ENCODE assay signal across 30 cellular contexts in the genomic region with DNA sequence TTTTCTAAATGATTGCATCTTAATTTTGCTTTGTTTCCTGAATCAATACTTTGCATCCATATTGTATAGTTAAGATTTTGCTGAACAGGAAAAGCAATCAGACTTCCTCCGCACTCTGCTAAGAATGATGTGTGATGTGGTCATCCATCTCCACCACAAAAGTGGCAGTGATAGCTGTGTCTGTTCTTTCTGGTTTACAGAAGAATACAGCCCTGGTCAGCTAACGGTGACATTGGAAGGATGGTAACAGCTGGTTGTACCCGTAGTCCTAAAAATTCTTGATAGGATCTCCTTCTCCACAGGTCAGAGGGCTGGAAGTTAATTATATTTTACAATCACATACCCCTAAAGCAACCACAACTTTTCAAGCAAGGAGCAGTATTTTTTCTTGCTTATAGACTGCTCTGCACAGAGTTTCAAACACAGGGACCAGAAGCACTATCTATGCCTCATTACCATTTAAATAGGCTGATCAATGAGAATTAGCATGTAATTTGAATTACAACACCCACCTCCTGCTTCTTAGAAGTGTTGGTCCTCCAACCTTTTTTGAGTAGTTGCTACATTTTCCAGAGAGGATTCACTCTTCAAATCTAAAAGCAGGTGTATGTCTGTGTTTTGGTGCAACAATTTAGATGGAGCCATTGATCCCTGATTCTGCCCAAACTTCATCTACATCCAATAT.
"Had no signal": no experiment of that assay in that cellular context is flagged by ENCODE, and none has a peak within 500 bp of the region (broad histone marks: within the 10 kb centered on the region; RNA-seq: fewer than 3 reads in every experiment).

No MANE protein-coding gene starts in this region.

- H3K36me3 ChIP-seq: brain microvascular endothelial cell, gastrocnemius medialis, left lung, lower lobe of right lung, suprapubic skin, tibial artery, upper lobe of right lung, WERI-Rb-1 had no signal

- H3K9me3 ChIP-seq: gastrocnemius medialis, left lung, lower lobe of right lung, suprapubic skin, tibial artery, upper lobe of right lung had no signal

- H3K4me3 ChIP-seq: gastrocnemius medialis, left lung, lower lobe of right lung, suprapubic skin, tibial artery, upper lobe of right lung had no signal

- H3K4me1 Mint-ChIP-seq: activated CD4-positive, alpha-beta T cell treated with anti-CD3 and anti-CD28 coated beads, Interleukin-2, amount 10 ng/mL, durations not matched to agents 24 days and 14 days; activated T-helper 17 cell treated with anti-CD3 and anti-CD28 coated beads, Interleukin-2, amount 50 U/mL, for 72 hours had no signal

- H3K27me3 Mint-ChIP-seq: activated CD4-positive, alpha-beta memory T cell treated with anti-CD3 and anti-CD28 coated beads for 36 hours; activated CD4-positive, alpha-beta T cell treated with anti-CD3 and anti-CD28 coated beads, Interleukin-2, amount 10 ng/mL, durations not matched to agents 24 days and 14 days; activated T-cell treated with anti-CD3 and anti-CD28 coated beads, Interleukin-2, amount 50 U/mL, for 24 hours; activated T-helper 17 cell treated with anti-CD3 and anti-CD28 coated beads, Interleukin-2, amount 50 U/mL, for 72 hours; effector memory CD8-positive, alpha-beta T cell; natural killer cell treated with Interleukin-12 subunit alpha and Interleukin-12 subunit beta and Interleukin-15 and Interleukin-18, amount 100 ng/mL, for 72 hours had no signal

- H3K4me3 Mint-ChIP-seq: activated CD4-positive, alpha-beta memory T cell treated with anti-CD3 and anti-CD28 coated beads for 36 hours; activated CD4-positive, alpha-beta T cell treated with anti-CD3 and anti-CD28 coated beads, Interleukin-2, amount 10 ng/mL, durations not matched to agents 24 days and 14 days; activated T-cell treated with anti-CD3 and anti-CD28 coated beads, Interleukin-2, amount 50 U/mL, for 24 hours; activated T-helper 17 cell treated with anti-CD3 and anti-CD28 coated beads, Interleukin-2, amount 50 U/mL, for 72 hours; effector memory CD8-positive, alpha-beta T cell; natural killer cell treated with Interleukin-12 subunit alpha and Interleukin-12 subunit beta and Interleukin-15 and Interleukin-18, amount 100 ng/mL, for 72 hours had no signal

- H3K4me1 ChIP-seq: gastrocnemius medialis, left lung, lower lobe of right lung, suprapubic skin, tibial artery, upper lobe of right lung had no signal

- H3K27ac Mint-ChIP-seq: activated CD4-positive, alpha-beta memory T cell treated with anti-CD3 and anti-CD28 coated beads for 36 hours; activated CD4-positive, alpha-beta T cell treated with anti-CD3 and anti-CD28 coated beads, Interleukin-2, amount 10 ng/mL, durations not matched to agents 24 days and 14 days; activated T-cell treated with anti-CD3 and anti-CD28 coated beads, Interleukin-2, amount 50 U/mL, for 24 hours; activated T-helper 17 cell treated with anti-CD3 and anti-CD28 coated beads, Interleukin-2, amount 50 U/mL, for 72 hours; effector memory CD8-positive, alpha-beta T cell; natural killer cell treated with Interleukin-12 subunit alpha and Interleukin-12 subunit beta and Interleukin-15 and Interleukin-18, amount 100 ng/mL, for 72 hours had no signal

- DNase-seq: activated CD4-positive, alpha-beta memory T cell treated with anti-CD3 and anti-CD28 coated beads for 36 hours; activated CD4-positive, alpha-beta T cell treated with anti-CD3 and anti-CD28 coated beads, Interleukin-2, amount 10 ng/mL, durations not matched to agents 24 days and 14 days; activated CD4-positive, CD25-positive, alpha-beta regulatory T cell treated with anti-CD3 and anti-CD28 coated beads, Interleukin-2, amount 50 U/mL, for 72 hours; activated CD8-positive, alpha-beta memory T cell treated with anti-CD3 and anti-CD28 coated beads, Interleukin-2, amount 50 U/mL, for 4 hours; activated gamma-delta T cell treated with Interleukin-2 at 50 U/mL for 16 hours; activated naive CD4-positive, alpha-beta T cell treated with anti-CD3 and anti-CD28 coated beads, Interleukin-2, amount 50 U/mL, for 16 hours; activated T-cell treated with anti-CD3 and anti-CD28 coated beads, Interleukin-2, amount 50 U/mL, for 24 hours; amniotic stem cell; brain microvascular endothelial cell; cortex of kidney; effector memory CD8-positive, alpha-beta T cell; erythroblast; gastrocnemius medialis; glutamatergic neuron; kidney glomerular epithelial cell; left lung; lower lobe of right lung; mesenchymal stem cell; posterior cingulate gyrus; right cardiac atrium; stimulated activated CD4-positive, alpha-beta T cell treated with anti-CD3 and anti-CD28 coated beads, Interleukin-15, amount 100 ng/mL, for 24 hours; stimulated activated CD4-positive, alpha-beta T cell treated with anti-CD3 and anti-CD28 coated beads, Interleukin-2, amount 100 ng/mL, for 24 hours; stimulated activated naive CD4-positive, alpha-beta T cell; T1000; tibial artery; upper lobe of right lung; WERI-Rb-1 had no signal

- H3K36me3 Mint-ChIP-seq: activated CD4-positive, alpha-beta memory T cell treated with anti-CD3 and anti-CD28 coated beads for 36 hours; natural killer cell treated with Interleukin-12 subunit alpha and Interleukin-12 subunit beta and Interleukin-15 and Interleukin-18, amount 100 ng/mL, for 72 hours had no signal

- H3K9me3 Mint-ChIP-seq: activated CD4-positive, alpha-beta T cell treated with anti-CD3 and anti-CD28 coated beads, Interleukin-2, amount 10 ng/mL, durations not matched to agents 24 days and 14 days had no signal

- H3K27ac ChIP-seq: brain microvascular endothelial cell, gastrocnemius medialis, left lung, lower lobe of right lung, suprapubic skin, tibial artery, upper lobe of right lung, WERI-Rb-1 had no signal

- H3K27me3 ChIP-seq: brain microvascular endothelial cell, gastrocnemius medialis, left lung, suprapubic skin, tibial artery, upper lobe of right lung had no signal
